Comparison of ENCODE assay signal across 1 cellular context in the genomic region with DNA sequence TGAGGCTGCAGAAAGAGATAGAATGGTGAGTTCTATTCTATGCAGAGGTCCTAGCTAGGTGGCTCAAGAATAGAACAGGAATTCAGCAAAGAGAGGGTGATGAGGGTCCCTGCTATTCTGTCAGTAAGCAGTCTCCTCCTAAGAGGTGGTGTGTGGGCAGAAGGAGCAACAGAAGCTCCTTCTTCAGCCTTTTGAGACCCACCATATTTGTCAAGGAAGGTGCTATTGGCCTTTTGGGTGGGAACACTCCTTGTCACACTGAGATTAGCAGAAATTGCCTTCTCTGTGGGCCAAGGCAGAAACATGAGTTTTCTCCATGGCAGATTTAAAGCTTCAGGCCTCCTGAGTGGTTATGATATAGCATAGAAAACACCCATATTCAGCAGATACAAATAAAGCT.
TF ChIP-seq lines count a peak whose summit lies in the region.

No MANE protein-coding gene starts in this region.

TF ChIP-seq in K562, 482 proteins besides CTCF, POLR2A, EP300 and RAD21 (continued from another document):
- TF ChIP-seq, protein P1, sequence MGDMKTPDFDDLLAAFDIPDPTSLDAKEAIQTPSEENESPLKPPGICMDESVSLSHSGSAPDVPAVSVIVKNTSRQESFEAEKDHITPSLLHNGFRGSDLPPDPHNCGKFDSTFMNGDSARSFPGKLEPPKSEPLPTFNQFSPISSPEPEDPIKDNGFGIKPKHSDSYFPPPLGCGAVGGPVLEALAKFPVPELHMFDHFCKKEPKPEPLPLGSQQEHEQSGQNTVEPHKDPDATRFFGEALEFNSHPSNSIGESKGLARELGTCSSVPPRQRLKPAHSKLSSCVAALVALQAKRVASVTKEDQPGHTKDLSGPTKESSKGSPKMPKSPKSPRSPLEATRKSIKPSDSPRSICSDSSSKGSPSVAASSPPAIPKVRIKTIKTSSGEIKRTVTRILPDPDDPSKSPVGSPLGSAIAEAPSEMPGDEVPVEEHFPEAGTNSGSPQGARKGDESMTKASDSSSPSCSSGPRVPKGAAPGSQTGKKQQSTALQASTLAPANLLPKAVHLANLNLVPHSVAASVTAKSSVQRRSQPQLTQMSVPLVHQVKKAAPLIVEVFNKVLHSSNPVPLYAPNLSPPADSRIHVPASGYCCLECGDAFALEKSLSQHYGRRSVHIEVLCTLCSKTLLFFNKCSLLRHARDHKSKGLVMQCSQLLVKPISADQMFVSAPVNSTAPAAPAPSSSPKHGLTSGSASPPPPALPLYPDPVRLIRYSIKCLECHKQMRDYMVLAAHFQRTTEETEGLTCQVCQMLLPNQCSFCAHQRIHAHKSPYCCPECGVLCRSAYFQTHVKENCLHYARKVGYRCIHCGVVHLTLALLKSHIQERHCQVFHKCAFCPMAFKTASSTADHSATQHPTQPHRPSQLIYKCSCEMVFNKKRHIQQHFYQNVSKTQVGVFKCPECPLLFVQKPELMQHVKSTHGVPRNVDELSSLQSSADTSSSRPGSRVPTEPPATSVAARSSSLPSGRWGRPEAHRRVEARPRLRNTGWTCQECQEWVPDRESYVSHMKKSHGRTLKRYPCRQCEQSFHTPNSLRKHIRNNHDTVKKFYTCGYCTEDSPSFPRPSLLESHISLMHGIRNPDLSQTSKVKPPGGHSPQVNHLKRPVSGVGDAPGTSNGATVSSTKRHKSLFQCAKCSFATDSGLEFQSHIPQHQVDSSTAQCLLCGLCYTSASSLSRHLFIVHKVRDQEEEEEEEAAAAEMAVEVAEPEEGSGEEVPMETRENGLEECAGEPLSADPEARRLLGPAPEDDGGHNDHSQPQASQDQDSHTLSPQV (IDR thresholded peaks at IDR 0.05): no peak
- no peak for TF ChIP-seq CSDE1 (IDR thresholded peaks at IDR 0.05)
